Comparison of ENCODE assay signal across 8 cellular contexts in genomic region chr1:161198877-161199431, GRCh38. TPM values are rescaled to one million over a fixed set of nuclear protein-coding genes. Genes with fewer than 3 reads are reported as not detected.
A peak's percentile ranks its signal among the peaks of the same experiment; 100 is the strongest.
DNase-seq lines count a peak whose midpoint lies in the region; ATAC-seq, FAIRE-seq and TF ChIP-seq lines count a peak whose summit lies in the region.

Gene ADAMTS4, minus strand, starts transcription at chr1:161199054. Its CDS starts 427 bp downstream, at chr1:161198627.

- no peak for ATAC-seq in CD4-positive, alpha-beta T cell (ENCODE audit: poor library complexity)
- ATAC-seq in SK-N-SH treated with all-trans-retinoic acid at 6 μM for 48 hours (peak; percentile 31), GM19397 (IDR thresholded peaks at IDR 0.05; ENCODE audit: unreplicated experiment) (no peak)

- no peak for TF ChIP-seq POLR2A in H54 (IDR thresholded peaks at IDR 0.05; ENCODE audit: low read depth, low read length)

- H3K9ac ChIP-seq in neural progenitor cell = no peak within 1 kb of the TSS

- H3K27me3 ChIP-seq in CD4-positive, alpha-beta T cell (ENCODE audit: control insufficient read depth, insufficient read depth, low read length) = no peaks in the 10 kb centered on the region
- H3K27me3 ChIP-seq in neural progenitor cell = no peaks in the 10 kb centered on the region

- peaks cover 17% of the 10 kb centered on the region for H3K79me2 ChIP-seq in neural progenitor cell (ENCODE audit: low read depth)

- no peak for TF ChIP-seq CTCF in CD4-positive, alpha-beta T cell (IDR thresholded peaks at IDR 0.05)
- TF ChIP-seq CTCF in neural progenitor cell (IDR thresholded peaks at IDR 0.05) = no peak

- peak within 1 kb of the TSS; percentile 60 for H2AFZ ChIP-seq in neural progenitor cell (replicated peaks)

- peak within 1 kb of the TSS; percentile 95 for H3K27ac Mint-ChIP-seq in CD4-positive, alpha-beta T cell
- H3K27ac Mint-ChIP-seq in neural progenitor cell = peak within 1 kb of the TSS; percentile 90

- no peaks in the 10 kb centered on the region for H3K27me3 Mint-ChIP-seq in CD4-positive, alpha-beta T cell
- H3K27me3 Mint-ChIP-seq in neural progenitor cell (ENCODE audit: insufficient read depth, low read depth) = peaks cover 3% of the 10 kb centered on the region

- no peaks in the 10 kb centered on the region for H3K9me3 ChIP-seq in CD4-positive, alpha-beta T cell (ENCODE audit: control insufficient read depth, low read length)
- H3K9me3 ChIP-seq in neural progenitor cell (ENCODE audit: low read depth) = no peaks in the 10 kb centered on the region

- intact Hi-C loops in CD4-positive, alpha-beta T cell (cut with DNase I, micrococcal nuclease) = loop anchor here in 1 of 2 experiments (2.0 kb wide), 1 partner anchor 30 kb away; no protein-coding TSS in a partner anchor

- POLR2A ChIA-PET in CD4-positive, alpha-beta T cell (lab: Charles Lee) = interaction anchor here (1.7 kb wide), 1 partner anchor 17 kb away, joined by 7 read pairs; no protein-coding TSS in a partner anchor

- H3K4me3 ChIP-seq in neural progenitor cell = peak within 1 kb of the TSS; percentile 40

- no peaks in the 10 kb centered on the region for H3K9me3 Mint-ChIP-seq in CD4-positive, alpha-beta T cell
- no peaks in the 10 kb centered on the region for H3K9me3 Mint-ChIP-seq in neural progenitor cell

- DNase-seq in CD4-positive, alpha-beta T cell = no peak
- peak; percentile 81 for DNase-seq in fibroblast of the conjunctiva (ENCODE audit: low read depth)
- peak; percentile 74 for DNase-seq in neural progenitor cell (ENCODE audit: low spot score)
- DNase-seq in NCI-H2081 (lab: John Stamatoyannopoulos, UW) = no peak
- DNase-seq in H54 (ENCODE audit: insufficient read length, low spot score) = no peak
- DNase-seq in DMS79 treated with DMSO at 0.1 percent for 48 hours (lab: John Stamatoyannopoulos, UW) = no peak

- H3K4me1 Mint-ChIP-seq in CD4-positive, alpha-beta T cell (ENCODE audit: low read depth) = peaks cover 49% of the 10 kb centered on the region
- H3K4me1 Mint-ChIP-seq in neural progenitor cell = peaks cover 67% of the 10 kb centered on the region

- no peak within 1 kb of the TSS for H3K27ac ChIP-seq in CD4-positive, alpha-beta T cell (ENCODE audit: low read depth, low read length)
- H3K27ac ChIP-seq in neural progenitor cell = no peak within 1 kb of the TSS

- FAIRE-seq in H54 (lab: Jason Lieb, UNC) = no peak

- peaks cover 3% of the 10 kb centered on the region for H3K36me3 ChIP-seq in neural progenitor cell

- H4K20me1 ChIP-seq in neural progenitor cell (ENCODE audit: low read depth) = no peaks in the 10 kb centered on the region

- H3F3A ChIP-seq in neural progenitor cell (ENCODE audit: low read depth) = peaks cover 45% of the 10 kb centered on the region

- peak within 1 kb of the TSS; percentile 70 for H3K4me3 Mint-ChIP-seq in CD4-positive, alpha-beta T cell
- peak within 1 kb of the TSS; percentile 52 for H3K4me3 Mint-ChIP-seq in neural progenitor cell

- CTCF ChIA-PET in CD4-positive, alpha-beta T cell (lab: Charles Lee) = no interaction called here

- H3K4me1 ChIP-seq in neural progenitor cell = peaks cover 66% of the 10 kb centered on the region

- peaks cover 14% of the 10 kb centered on the region for H3K36me3 Mint-ChIP-seq in CD4-positive, alpha-beta T cell (ENCODE audit: low read depth)
- no peaks in the 10 kb centered on the region for H3K36me3 Mint-ChIP-seq in neural progenitor cell

- H3K4me2 ChIP-seq in neural progenitor cell = peak within 1 kb of the TSS; percentile 83

TF ChIP-seq in SK-N-SH treated with all-trans-retinoic acid at 6 μM for 48 hours, 23 proteins besides CTCF, POLR2A, EP300 and RAD21:
- TF ChIP-seq CSDC2 (CRISPR knock-in tag; IDR thresholded peaks at IDR 0.05) (no peak), ZNF565 (CRISPR knock-in tag; conservative IDR thresholded peaks at IDR 0.05; ENCODE audit: low read depth) (no peak), TOX (CRISPR knock-in tag; IDR thresholded peaks at IDR 0.05; ENCODE audit: borderline replicate concordance) (no peak)

RNA-seq across cellular contexts. Expression of gene ADAMTS4, which starts in this region (rescaled TPM):
- total RNA-seq in CD4-positive, alpha-beta T cell = under 1 TPM; 0.28 to 0.60 TPM
- 1.3 and 5.4 TPM in 2 replicates for total RNA-seq in neural progenitor cell (ENCODE audit: low replicate concordance)

Comparison
In these comparisons a context has a peak if more than half of its experiments do, and no peak if none do; other contexts are left out.
1. DNase-seq: peak in fibroblast of the conjunctiva (single experiment) and neural progenitor cell (single experiment); none in CD4-positive, alpha-beta T cell (0 of 10), NCI-H2081 (0 of 2), H54 (single experiment) and DMS79 treated with DMSO at 0.1 percent for 48 hours (single experiment).